1 cellular context compared by ENCODE assay signal in the genomic region with DNA sequence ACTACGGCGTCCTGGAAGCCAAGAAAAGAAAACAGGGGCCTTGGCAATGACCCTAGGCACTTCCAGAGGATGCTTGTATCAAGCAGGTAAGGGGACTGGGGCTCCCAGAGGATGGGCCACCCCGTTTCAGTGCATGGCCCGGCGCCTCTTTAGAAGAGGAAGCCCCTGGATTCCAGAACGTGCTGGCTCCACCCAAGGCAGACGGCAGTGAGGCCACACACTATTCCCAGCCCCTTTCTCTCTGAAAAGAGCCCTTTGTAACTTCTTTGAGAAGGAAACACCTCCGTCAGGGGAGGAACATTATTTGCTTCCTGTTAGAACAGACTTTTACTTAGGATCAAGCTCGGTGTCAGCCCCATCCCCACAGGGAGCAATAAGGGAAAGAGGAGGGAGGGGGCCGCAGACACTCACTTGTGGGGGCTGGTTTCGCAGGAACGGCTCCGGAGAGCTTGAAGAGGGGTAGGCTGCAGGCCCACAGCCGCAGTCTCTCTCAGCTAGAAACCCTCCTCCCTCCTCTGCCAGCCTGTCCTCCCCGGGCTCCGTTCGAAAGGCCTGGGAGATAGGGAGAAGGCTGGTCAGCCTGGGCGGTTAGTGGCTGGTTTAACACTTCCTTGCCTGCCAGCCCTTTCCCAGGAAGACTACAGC.
A peak's percentile ranks its signal among the peaks of the same experiment; 100 is the strongest.
TF ChIP-seq lines count a peak whose summit lies in the region.

No MANE protein-coding gene starts in this region.

TF ChIP-seq in HepG2, 621 proteins besides CTCF, POLR2A, EP300 and RAD21:
- TF ChIP-seq, protein P1, sequence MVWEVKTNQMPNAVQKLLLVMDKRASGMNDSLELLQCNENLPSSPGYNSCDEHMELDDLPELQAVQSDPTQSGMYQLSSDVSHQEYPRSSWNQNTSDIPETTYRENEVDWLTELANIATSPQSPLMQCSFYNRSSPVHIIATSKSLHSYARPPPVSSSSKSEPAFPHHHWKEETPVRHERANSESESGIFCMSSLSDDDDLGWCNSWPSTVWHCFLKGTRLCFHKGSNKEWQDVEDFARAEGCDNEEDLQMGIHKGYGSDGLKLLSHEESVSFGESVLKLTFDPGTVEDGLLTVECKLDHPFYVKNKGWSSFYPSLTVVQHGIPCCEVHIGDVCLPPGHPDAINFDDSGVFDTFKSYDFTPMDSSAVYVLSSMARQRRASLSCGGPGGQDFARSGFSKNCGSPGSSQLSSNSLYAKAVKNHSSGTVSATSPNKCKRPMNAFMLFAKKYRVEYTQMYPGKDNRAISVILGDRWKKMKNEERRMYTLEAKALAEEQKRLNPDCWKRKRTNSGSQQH (CRISPR knock-in tag; IDR thresholded peaks at IDR 0.05; ENCODE audit: low read depth), result no peak
- TF ChIP-seq ZNF350 (CRISPR knock-in tag; IDR thresholded peaks at IDR 0.05; ENCODE audit: borderline replicate concordance, low read depth), result no peak
- no peak for TF ChIP-seq ZNF562 (CRISPR knock-in tag; IDR thresholded peaks at IDR 0.05; ENCODE audit: borderline replicate concordance)
- TF ChIP-seq ZSCAN9 (CRISPR knock-in tag; IDR thresholded peaks at IDR 0.05; ENCODE audit: borderline replicate concordance), result no peak
- TF ChIP-seq ZNF263 (CRISPR knock-in tag; IDR thresholded peaks at IDR 0.05), result peak; percentile 75; the same call in 1 of the 2 replicates
- TF ChIP-seq ZNF207 (IDR thresholded peaks at IDR 0.05; ENCODE audit: borderline replicate concordance), result no peak
- TF ChIP-seq ZNF644 (CRISPR knock-in tag; IDR thresholded peaks at IDR 0.05; ENCODE audit: low read depth), result no peak
